1 cellular context compared by ENCODE assay signal in the genomic region with DNA sequence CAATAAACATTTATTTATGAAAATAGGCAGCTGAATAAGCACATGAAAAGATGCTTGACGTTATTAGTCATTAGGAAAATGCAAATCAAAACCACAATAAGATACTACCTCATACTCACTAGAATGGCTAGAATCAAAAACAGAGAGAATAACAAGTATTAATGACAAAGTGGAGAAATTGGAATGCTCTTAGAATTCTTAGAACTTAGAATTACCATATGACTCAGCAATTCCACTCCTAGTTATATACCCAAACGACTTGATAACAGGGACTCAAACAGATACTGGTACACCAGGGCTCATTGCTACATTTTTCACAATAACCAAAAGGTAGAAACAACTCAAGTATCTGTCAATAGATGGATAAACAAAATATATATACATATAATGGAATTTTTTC.
TF ChIP-seq lines count a peak whose summit lies in the region.

No MANE protein-coding gene starts in this region.

TF ChIP-seq in GM12878, 131 proteins besides CTCF, POLR2A, EP300 and RAD21:
- TF ChIP-seq RCOR1 (conservative IDR thresholded peaks at IDR 0.05; ENCODE audit: low read depth, low read length) (no peak), SIX5 (IDR thresholded peaks at IDR 0.05; ENCODE audit: low read depth, low read length, severe bottlenecking) (no peak), BRCA1 (IDR thresholded peaks at IDR 0.05; ENCODE audit: low read depth, low read length) (no peak), SMAD1 (IDR thresholded peaks at IDR 0.05; ENCODE audit: low read depth, partially characterized antibody) (no peak), ZNF207 (IDR thresholded peaks at IDR 0.05; ENCODE audit: borderline replicate concordance) (no peak), RB1 (IDR thresholded peaks at IDR 0.05; ENCODE audit: borderline replicate concordance) (no peak), STAT3 (IDR thresholded peaks at IDR 0.05; ENCODE audit: low read depth, low read length) (no peak), SRF (IDR thresholded peaks at IDR 0.05; ENCODE audit: low read depth in 2 of 2, low read length in 2 of 2) (no peak)
- TF ChIP-seq, protein P1, sequence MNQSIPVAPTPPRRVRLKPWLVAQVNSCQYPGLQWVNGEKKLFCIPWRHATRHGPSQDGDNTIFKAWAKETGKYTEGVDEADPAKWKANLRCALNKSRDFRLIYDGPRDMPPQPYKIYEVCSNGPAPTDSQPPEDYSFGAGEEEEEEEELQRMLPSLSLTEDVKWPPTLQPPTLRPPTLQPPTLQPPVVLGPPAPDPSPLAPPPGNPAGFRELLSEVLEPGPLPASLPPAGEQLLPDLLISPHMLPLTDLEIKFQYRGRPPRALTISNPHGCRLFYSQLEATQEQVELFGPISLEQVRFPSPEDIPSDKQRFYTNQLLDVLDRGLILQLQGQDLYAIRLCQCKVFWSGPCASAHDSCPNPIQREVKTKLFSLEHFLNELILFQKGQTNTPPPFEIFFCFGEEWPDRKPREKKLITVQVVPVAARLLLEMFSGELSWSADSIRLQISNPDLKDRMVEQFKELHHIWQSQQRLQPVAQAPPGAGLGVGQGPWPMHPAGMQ (IDR thresholded peaks at IDR 0.05; ENCODE audit: borderline replicate concordance): no peak
- TF ChIP-seq, protein P2, sequence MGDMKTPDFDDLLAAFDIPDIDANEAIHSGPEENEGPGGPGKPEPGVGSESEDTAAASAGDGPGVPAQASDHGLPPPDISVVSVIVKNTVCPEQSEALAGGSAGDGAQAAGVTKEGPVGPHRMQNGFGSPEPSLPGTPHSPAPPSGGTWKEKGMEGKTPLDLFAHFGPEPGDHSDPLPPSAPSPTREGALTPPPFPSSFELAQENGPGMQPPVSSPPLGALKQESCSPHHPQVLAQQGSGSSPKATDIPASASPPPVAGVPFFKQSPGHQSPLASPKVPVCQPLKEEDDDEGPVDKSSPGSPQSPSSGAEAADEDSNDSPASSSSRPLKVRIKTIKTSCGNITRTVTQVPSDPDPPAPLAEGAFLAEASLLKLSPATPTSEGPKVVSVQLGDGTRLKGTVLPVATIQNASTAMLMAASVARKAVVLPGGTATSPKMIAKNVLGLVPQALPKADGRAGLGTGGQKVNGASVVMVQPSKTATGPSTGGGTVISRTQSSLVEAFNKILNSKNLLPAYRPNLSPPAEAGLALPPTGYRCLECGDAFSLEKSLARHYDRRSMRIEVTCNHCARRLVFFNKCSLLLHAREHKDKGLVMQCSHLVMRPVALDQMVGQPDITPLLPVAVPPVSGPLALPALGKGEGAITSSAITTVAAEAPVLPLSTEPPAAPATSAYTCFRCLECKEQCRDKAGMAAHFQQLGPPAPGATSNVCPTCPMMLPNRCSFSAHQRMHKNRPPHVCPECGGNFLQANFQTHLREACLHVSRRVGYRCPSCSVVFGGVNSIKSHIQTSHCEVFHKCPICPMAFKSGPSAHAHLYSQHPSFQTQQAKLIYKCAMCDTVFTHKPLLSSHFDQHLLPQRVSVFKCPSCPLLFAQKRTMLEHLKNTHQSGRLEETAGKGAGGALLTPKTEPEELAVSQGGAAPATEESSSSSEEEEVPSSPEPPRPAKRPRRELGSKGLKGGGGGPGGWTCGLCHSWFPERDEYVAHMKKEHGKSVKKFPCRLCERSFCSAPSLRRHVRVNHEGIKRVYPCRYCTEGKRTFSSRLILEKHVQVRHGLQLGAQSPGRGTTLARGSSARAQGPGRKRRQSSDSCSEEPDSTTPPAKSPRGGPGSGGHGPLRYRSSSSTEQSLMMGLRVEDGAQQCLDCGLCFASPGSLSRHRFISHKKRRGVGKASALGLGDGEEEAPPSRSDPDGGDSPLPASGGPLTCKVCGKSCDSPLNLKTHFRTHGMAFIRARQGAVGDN (IDR thresholded peaks at IDR 0.05): no peak
- TF ChIP-seq, protein P3, sequence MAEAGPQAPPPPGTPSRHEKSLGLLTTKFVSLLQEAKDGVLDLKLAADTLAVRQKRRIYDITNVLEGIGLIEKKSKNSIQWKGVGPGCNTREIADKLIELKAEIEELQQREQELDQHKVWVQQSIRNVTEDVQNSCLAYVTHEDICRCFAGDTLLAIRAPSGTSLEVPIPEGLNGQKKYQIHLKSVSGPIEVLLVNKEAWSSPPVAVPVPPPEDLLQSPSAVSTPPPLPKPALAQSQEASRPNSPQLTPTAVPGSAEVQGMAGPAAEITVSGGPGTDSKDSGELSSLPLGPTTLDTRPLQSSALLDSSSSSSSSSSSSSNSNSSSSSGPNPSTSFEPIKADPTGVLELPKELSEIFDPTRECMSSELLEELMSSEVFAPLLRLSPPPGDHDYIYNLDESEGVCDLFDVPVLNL (IDR thresholded peaks at IDR 0.05; ENCODE audit: low read depth, low read length): no peak
